Comparison of ENCODE assay signal across 9 cellular contexts in the genomic region with DNA sequence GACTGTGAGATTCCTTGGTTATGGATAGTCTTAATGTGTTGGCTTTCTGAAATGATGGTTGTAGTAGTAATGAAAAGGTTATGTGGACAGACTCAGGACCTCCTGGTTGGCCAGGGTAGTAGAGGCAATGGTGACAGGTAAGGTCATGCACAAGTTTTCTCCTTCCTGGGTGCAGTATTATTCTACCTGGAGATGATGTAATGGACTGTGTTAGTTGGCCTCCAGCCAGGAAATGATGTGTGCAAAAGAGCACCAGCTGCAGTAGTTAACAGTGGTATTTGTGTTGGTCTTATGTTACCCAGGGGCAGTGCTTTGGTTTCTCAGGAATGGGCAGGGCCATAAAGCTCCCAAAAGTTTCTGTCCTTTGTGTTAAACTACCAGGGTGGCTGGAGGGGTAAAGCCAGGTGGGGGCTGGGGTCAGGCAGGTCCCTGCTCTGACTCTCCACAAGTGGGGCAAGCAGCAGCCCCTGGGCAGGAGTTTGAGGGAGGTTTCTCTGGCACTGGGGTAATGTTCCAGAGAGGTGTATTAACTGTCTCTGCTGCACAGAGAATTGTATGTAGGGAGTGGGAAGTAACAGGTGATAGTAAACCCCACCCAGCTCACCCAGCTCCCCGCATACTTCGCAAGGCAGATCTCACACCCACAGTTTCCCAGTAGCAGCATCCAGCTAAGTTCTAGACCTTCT. TPM values are rescaled to one million over a fixed set of nuclear protein-coding genes. Genes with fewer than 3 reads are reported as not detected.
DNase-seq lines count a peak whose midpoint lies in the region; ATAC-seq and TF ChIP-seq lines count a peak whose summit lies in the region.
"Had no signal": no experiment of that assay in that cellular context is flagged by ENCODE, and none has a peak within 500 bp of the region (broad histone marks: within the 10 kb centered on the region; RNA-seq: fewer than 3 reads in every experiment).

No MANE protein-coding gene starts in this region.

- peaks cover 20% of the 10 kb centered on the region for H3K36me3 Mint-ChIP-seq in activated naive CD4-positive, alpha-beta T cell treated with anti-CD3 and anti-CD28 coated beads, Interleukin-2, amount 10 ng/mL, durations not matched to agents 7 days and 5 days

- H3K4me3 Mint-ChIP-seq in activated naive CD4-positive, alpha-beta T cell treated with anti-CD3 and anti-CD28 coated beads, Interleukin-2, amount 10 ng/mL, durations not matched to agents 7 days and 5 days: no peak overlapping the region

- no peaks in the 10 kb centered on the region for H3K27me3 ChIP-seq in OCI-LY1 (ENCODE audit: insufficient read depth, low read length)
- H3K27me3 ChIP-seq in esophagus squamous epithelium: no peaks in the 10 kb centered on the region
- H3K27me3 ChIP-seq in upper lobe of right lung: no peaks in the 10 kb centered on the region
- H3K27me3 ChIP-seq: SJSA1 had no signal

- no peaks in the 10 kb centered on the region for H3K9me3 ChIP-seq in OCI-LY1 (ENCODE audit: low read length)
- no peaks in the 10 kb centered on the region for H3K9me3 ChIP-seq in esophagus squamous epithelium
- no peaks in the 10 kb centered on the region for H3K9me3 ChIP-seq in upper lobe of right lung
- H3K9me3 ChIP-seq: SJSA1 had no signal

- H3K4me1 ChIP-seq in OCI-LY1 (ENCODE audit: insufficient read depth, low read length, severe bottlenecking): peaks cover 13% of the 10 kb centered on the region
- peaks cover 4 to 34% (median 15%) of the 10 kb centered on the region in 3 donors for H3K4me1 ChIP-seq in esophagus squamous epithelium
- H3K4me1 ChIP-seq in upper lobe of right lung: peaks cover 10% of the 10 kb centered on the region

- H3K9ac ChIP-seq in OCI-LY1 (ENCODE audit: low read length): no peak overlapping the region

- H2AFZ ChIP-seq in OCI-LY1 (ENCODE audit: low read length): no peak overlapping the region

- intact Hi-C loops in esophagus squamous epithelium (cut with DNase I): no loop called here
- intact Hi-C loops in upper lobe of right lung (cut with DNase I): no loop called here

- ATAC-seq in upper lobe of right lung (peak; percentile 27), HG02938 (IDR thresholded peaks at IDR 0.05; ENCODE audit: unreplicated experiment) (no peak)

- no peaks in the 10 kb centered on the region for H3K79me2 ChIP-seq in OCI-LY1 (ENCODE audit: insufficient read depth, low read length)

- 54 to 67% methylated on average over 2 of the region's 2 CpGs for WGBS in esophagus squamous epithelium, 2 donors

- no peaks in the 10 kb centered on the region for H3F3A ChIP-seq in OCI-LY1 (ENCODE audit: insufficient read depth, low read length)

- peak overlapping the region; percentile 15 for H3K27ac Mint-ChIP-seq in activated naive CD4-positive, alpha-beta T cell treated with anti-CD3 and anti-CD28 coated beads, Interleukin-2, amount 10 ng/mL, durations not matched to agents 7 days and 5 days

- H3K27ac ChIP-seq in OCI-LY1 (ENCODE audit: low read depth, low read length, poor library complexity, severe bottlenecking) (peak overlapping the region; percentile 63), esophagus squamous epithelium (peak overlapping the region; percentile 58 to 82 (median 71)), upper lobe of right lung (no peak overlapping the region)
- H3K27ac ChIP-seq: SJSA1 had no signal

- H3K4me2 ChIP-seq in OCI-LY1 (ENCODE audit: low read length): no peak overlapping the region

- DNase-seq in activated naive CD4-positive, alpha-beta T cell treated with anti-CD3 and anti-CD28 coated beads, Interleukin-2, amount 10 ng/mL, durations not matched to agents 7 days and 5 days: peak; percentile 21
- DNase-seq in activated naive CD4-positive, alpha-beta T cell (lab: John Stamatoyannopoulos, UW): no peak
- no peak for DNase-seq in esophagus squamous epithelium (lab: John Stamatoyannopoulos, UW)
- DNase-seq in upper lobe of right lung: no peak
- no peak for DNase-seq in OCI-M1 (lab: John Stamatoyannopoulos, UW)
- DNase-seq in foreskin melanocyte: no peak

- CTCF ChIA-PET in activated naive CD4-positive, alpha-beta T cell treated with anti-CD3 and anti-CD28 coated beads, Interleukin-2, amount 10 ng/mL, durations not matched to agents 7 days and 5 days (lab: Charles Lee): no interaction called here

- no peaks in the 10 kb centered on the region for H3K9me2 ChIP-seq in OCI-LY1 (ENCODE audit: low read depth, low read length)

- H3K4me3 ChIP-seq in OCI-LY1 (ENCODE audit: low read depth, low read length, poor library complexity, severe bottlenecking) (no peak overlapping the region), esophagus squamous epithelium (no peak overlapping the region), upper lobe of right lung (no peak overlapping the region)
- H3K4me3 ChIP-seq: SJSA1 had no signal

- peaks cover 11% of the 10 kb centered on the region for H3K4me1 Mint-ChIP-seq in activated naive CD4-positive, alpha-beta T cell treated with anti-CD3 and anti-CD28 coated beads, Interleukin-2, amount 10 ng/mL, durations not matched to agents 7 days and 5 days

- no peaks in the 10 kb centered on the region for H3K27me3 Mint-ChIP-seq in activated naive CD4-positive, alpha-beta T cell treated with anti-CD3 and anti-CD28 coated beads, Interleukin-2, amount 10 ng/mL, durations not matched to agents 7 days and 5 days

- H4K20me1 ChIP-seq in OCI-LY1 (ENCODE audit: insufficient read depth, low read length): no peaks in the 10 kb centered on the region

- H3K9me3 Mint-ChIP-seq in activated naive CD4-positive, alpha-beta T cell treated with anti-CD3 and anti-CD28 coated beads, Interleukin-2, amount 10 ng/mL, durations not matched to agents 7 days and 5 days: peaks cover 2% of the 10 kb centered on the region

- TF ChIP-seq CTCF in OCI-LY1 (IDR thresholded peaks at IDR 0.05; ENCODE audit: low read length): no peak
- TF ChIP-seq CTCF in esophagus squamous epithelium (IDR thresholded peaks at IDR 0.05): no peak
- no peak for TF ChIP-seq CTCF in upper lobe of right lung (IDR thresholded peaks at IDR 0.05)

- no peak for TF ChIP-seq POLR2A in esophagus squamous epithelium (IDR thresholded peaks at IDR 0.05)

- H3K36me3 ChIP-seq in OCI-LY1 (ENCODE audit: insufficient read depth, low read length) (no peaks in the 10 kb centered on the region), esophagus squamous epithelium (peaks cover 0 to 5% (median 0%) of the 10 kb centered on the region in 3 donors), upper lobe of right lung (no peaks in the 10 kb centered on the region)
- H3K36me3 ChIP-seq: SJSA1 had no signal

RNA-seq across cellular contexts. Expression of gene GPR22, which starts 36.3 kb away (rescaled TPM):
- total RNA-seq in esophagus squamous epithelium (not detected), upper lobe of right lung (not detected)
- total RNA-seq: SJSA1 had no signal

RNA-seq across cellular contexts. Expression of gene COG5, which starts 57.6 kb away (rescaled TPM):
- total RNA-seq in esophagus squamous epithelium (10 to 100 TPM; 24.4 to 30.0 (median 27.2) TPM), upper lobe of right lung (39.6 TPM)

RNA-seq across cellular contexts. Expression of gene DUS4L, which starts 57.6 kb away (rescaled TPM):
- 1 to 10 TPM; 2.7 to 8.0 (median 7.2) TPM for total RNA-seq in esophagus squamous epithelium
- 5.2 TPM for total RNA-seq in upper lobe of right lung
